In genomic region chr10:63286754-63287264, GRCh38 we compare ENCODE assay signal across 13 cellular contexts.
DNase-seq lines count a peak whose midpoint lies in the region; ATAC-seq, FAIRE-seq and TF ChIP-seq lines count a peak whose summit lies in the region.
"Had no signal": no experiment of that assay in that cellular context is flagged by ENCODE, and none has a peak within 500 bp of the region (broad histone marks: within the 10 kb centered on the region; RNA-seq: fewer than 3 reads in every experiment).

No MANE protein-coding gene starts in this region.

- POLR2A ChIA-PET in H1 (lab: Charles Lee; ENCODE audit: partially characterized antibody): interaction anchor here (0.7 to 1.9 kb wide), 7 partner anchors 9 to 217 kb away, joined by 3 to 6 read pairs (median 4); no protein-coding TSS in a partner anchor

- no peak for FAIRE-seq in H1 (lab: Jason Lieb, UNC)

- TF ChIP-seq RAD21 in H1 (IDR thresholded peaks at IDR 0.05 in 1 of 2, conservative IDR thresholded peaks at IDR 0.05 in 1 of 2; ENCODE audit: low read depth in 2 of 2, low read length in 2 of 2): no peak

- H3K27ac ChIP-seq in H1 (ENCODE audit: low read depth, low read length): no peak overlapping the region
- H3K27ac ChIP-seq: stomach, VCaP had no signal

- H2BK12ac ChIP-seq in H1 (ENCODE audit: low read depth, low read length): no peak overlapping the region

- H3K27ac Mint-ChIP-seq in T-helper 17 cell: no peak overlapping the region

- no peaks in the 10 kb centered on the region for H3K23me2 ChIP-seq in H1 (ENCODE audit: low read depth, low read length)

- no peak overlapping the region for H4K5ac ChIP-seq in H1 (ENCODE audit: insufficient read length, low read depth, low read length)

- 89% methylated on average over 4 of the region's 4 CpGs; no CpG with 5 or more reads in 1 of the 2 experiments for WGBS in H1 (ENCODE audit: extremely low coverage in 1 of 2, insufficient coverage in 1 of 2, insufficient read length in 1 of 2, insufficient replicate concordance in 2 of 2, low coverage in 1 of 2, low lambda C conversion rate in 2 of 2, missing lambda C conversion rate in 1 of 2), 2 experiments

- H3K18ac ChIP-seq in H1 (ENCODE audit: extremely low read depth, low read length): no peak overlapping the region

- H3K36me3 ChIP-seq in H1 (ENCODE audit: control insufficient read depth in 2 of 4, insufficient read depth in 4 of 4, low read length in 3 of 4): no peaks in the 10 kb centered on the region
- H3K36me3 ChIP-seq in H7 (replicated peaks; ENCODE audit: control insufficient read depth, insufficient read depth, low read length): no peaks in the 10 kb centered on the region
- H3K36me3 ChIP-seq: stomach had no signal

- H2AFZ ChIP-seq in H1 (ENCODE audit: low read length): no peak overlapping the region

- no peak overlapping the region for H3K4me2 ChIP-seq in H1 (ENCODE audit: insufficient read depth in 1 of 2, low read depth in 2 of 2, low read length in 2 of 2)

- H3K27me3 Mint-ChIP-seq in T-helper 17 cell: no peaks in the 10 kb centered on the region
- H3K27me3 Mint-ChIP-seq: naive B cell had no signal

- DNase-seq in H1 (ENCODE audit: low read depth in 1 of 2, low spot score in 2 of 2) (no peak), hippocampal formation (lab: John Stamatoyannopoulos, UW) (no peak), T-helper 17 cell (no peak), SKM-1 (lab: John Stamatoyannopoulos, UW; ENCODE audit: unreplicated experiment) (no peak), H7 (no peak)
- DNase-seq: activated gamma-delta T cell treated with Interleukin-2 at 50 U/mL for 16 hours, MV-4-11, naive B cell, stomach had no signal

- no peak overlapping the region for H3K14ac ChIP-seq in H1 (ENCODE audit: insufficient read length)

- no peaks in the 10 kb centered on the region for H3K9me3 ChIP-seq in H1 (ENCODE audit: insufficient read depth in 2 of 2, low read depth in 1 of 2, low read length in 1 of 2)
- no peaks in the 10 kb centered on the region for H3K9me3 ChIP-seq in T-helper 17 cell (ENCODE audit: control insufficient read depth, low read length, poor library complexity, severe bottlenecking)
- H3K9me3 ChIP-seq: stomach had no signal

- no peak overlapping the region for H2BK120ac ChIP-seq in H1 (replicated peaks; ENCODE audit: low read depth, low read length)

- peaks cover 0 to under 1% of the 10 kb centered on the region in 2 experiments for H4K20me1 ChIP-seq in H1 (replicated peaks in 1 of 2; ENCODE audit: control insufficient read depth in 1 of 2, insufficient read depth in 2 of 2, low read length in 2 of 2)

- no peak overlapping the region for H2BK15ac ChIP-seq in H1 (ENCODE audit: low read length)

- no peak for TF ChIP-seq EP300 in H1 (IDR thresholded peaks at IDR 0.05; ENCODE audit: borderline replicate concordance in 1 of 2, low read depth in 2 of 2, low read length in 2 of 2)

- no peak overlapping the region for H2AK5ac ChIP-seq in H1 (ENCODE audit: low read depth, low read length)

- CTCF ChIA-PET in H1 (lab: Charles Lee; ENCODE audit: partially characterized antibody): interaction anchor here (0.7 to 0.9 kb wide), 2 partner anchors 344 to 346 kb away, joined by 3 read pairs; no protein-coding TSS in a partner anchor

- no peak overlapping the region for H2BK20ac ChIP-seq in H1 (ENCODE audit: low read length)

- H3K56ac ChIP-seq in H1 (replicated peaks; ENCODE audit: insufficient read length, low read depth, low read length): no peak overlapping the region

- H3K4me3 ChIP-seq in H1 (ENCODE audit: extremely low read depth in 1 of 4, insufficient read depth in 2 of 4, low read depth in 3 of 4, low read length in 4 of 4) (no peak overlapping the region), H7 (ENCODE audit: insufficient read depth, low read depth, low read length) (no peak overlapping the region)
- H3K4me3 ChIP-seq: stomach had no signal

- H3K27me3 ChIP-seq in H1 (replicated peaks in 1 of 4; ENCODE audit: control insufficient read depth in 3 of 4, extremely low read depth in 1 of 4, insufficient read depth in 3 of 4, low read length in 3 of 4) (no peaks in the 10 kb centered on the region), H7 (ENCODE audit: control insufficient read depth, insufficient read depth, low read length) (no peaks in the 10 kb centered on the region)
- H3K27me3 ChIP-seq: stomach had no signal

- H4K8ac ChIP-seq in H1 (ENCODE audit: extremely low read depth, insufficient read depth, low read length): no peak overlapping the region

- H3K4ac ChIP-seq in H1 (replicated peaks; ENCODE audit: insufficient read length, low read depth, low read length): no peak overlapping the region

- ATAC-seq in GM18861 (IDR thresholded peaks at IDR 0.05; ENCODE audit: unreplicated experiment) (peak; percentile 94), GM21529 (IDR thresholded peaks at IDR 0.05; ENCODE audit: unreplicated experiment) (peak; percentile 79), HG03108 (IDR thresholded peaks at IDR 0.05; ENCODE audit: unreplicated experiment) (peak; percentile 83), T-helper 17 cell (no peak)

- H3K79me1 ChIP-seq in H1 (ENCODE audit: low read depth, low read length): peaks cover 2% of the 10 kb centered on the region; the same call in 1 of the 2 replicates

- peaks cover 3 to 58% of the 10 kb centered on the region in 2 experiments; a peak in 2 of 4 replicates for H3K79me2 ChIP-seq in H1 (ENCODE audit: control insufficient read depth in 1 of 2, insufficient read depth in 2 of 2, low read length in 2 of 2)

- H4K91ac ChIP-seq in H1 (replicated peaks; ENCODE audit: insufficient read length, low read length): no peak overlapping the region

- H3K4me1 ChIP-seq in H1 (replicated peaks in 1 of 4; ENCODE audit: control insufficient read depth in 3 of 4, insufficient read depth in 4 of 4, low read length in 3 of 4): peaks cover 0 to 10% (median 2%) of the 10 kb centered on the region in 4 experiments; a peak in 3 of 7 replicates

- no peak overlapping the region for H3K9ac ChIP-seq in H1 (replicated peaks in 1 of 4; ENCODE audit: extremely low read depth in 1 of 4, low read depth in 3 of 4, low read length in 3 of 4)

- TF ChIP-seq CTCF in H1 (IDR thresholded peaks at IDR 0.05; ENCODE audit: control extremely low read depth in 1 of 3, insufficient read depth in 1 of 3, low read depth in 1 of 3, low read length in 3 of 3): no peak

- H3K23ac ChIP-seq in H1 (ENCODE audit: insufficient read length): no peak overlapping the region

- no peak overlapping the region for H3K4me3 Mint-ChIP-seq in T-helper 17 cell
- H3K4me3 Mint-ChIP-seq: naive B cell had no signal

- no peaks in the 10 kb centered on the region for H3K36me3 Mint-ChIP-seq in T-helper 17 cell (ENCODE audit: low read depth)
- H3K36me3 Mint-ChIP-seq: naive B cell had no signal

- peaks cover 12% of the 10 kb centered on the region for H3K4me1 Mint-ChIP-seq in T-helper 17 cell

- no peak overlapping the region for H2BK5ac ChIP-seq in H1 (ENCODE audit: low read depth, low read length)

- TF ChIP-seq POLR2A in H1 (IDR thresholded peaks at IDR 0.05; ENCODE audit: control extremely low read depth in 1 of 2, low read depth in 2 of 2, low read length in 2 of 2): no peak

TF ChIP-seq in H1, 55 proteins besides CTCF, POLR2A, EP300 and RAD21:
- TF ChIP-seq TEAD4 (IDR thresholded peaks at IDR 0.05; ENCODE audit: low read depth, low read length): no peak
- TF ChIP-seq CEBPB (IDR thresholded peaks at IDR 0.05; ENCODE audit: low read depth, low read length): peak; percentile 79
TF ChIP-seq in H1: peak in this region for 1.
